9 cellular contexts compared by ENCODE assay signal in genomic region chr1:94820918-94821317, GRCh38. TPM values are rescaled to one million over a fixed set of nuclear protein-coding genes. Genes with fewer than 3 reads are reported as not detected.
A peak's percentile ranks its signal among the peaks of the same experiment; 100 is the strongest.
DNase-seq lines count a peak whose midpoint lies in the region; ATAC-seq, FAIRE-seq and TF ChIP-seq lines count a peak whose summit lies in the region.
"Had no signal": no experiment of that assay in that cellular context is flagged by ENCODE, and none has a peak within 500 bp of the region (broad histone marks: within the 10 kb centered on the region; RNA-seq: fewer than 3 reads in every experiment).

No MANE protein-coding gene starts in this region.

- POLR2A ChIA-PET in Caco-2 (lab: Charles Lee) = no interaction called here

- no peak overlapping the region for H2AK5ac ChIP-seq in trophoblast cell (ENCODE audit: low read length)

- H3K14ac ChIP-seq in trophoblast cell (ENCODE audit: low read length) = no peak overlapping the region

- H3K18ac ChIP-seq in trophoblast cell (ENCODE audit: low read length) = no peak overlapping the region

- no peak overlapping the region for H4K12ac ChIP-seq in trophoblast cell (ENCODE audit: low read depth, low read length)

- no peaks in the 10 kb centered on the region for H3K27me3 ChIP-seq in Caco-2 (replicated peaks; ENCODE audit: control insufficient read depth, insufficient read depth, low read length)
- no peaks in the 10 kb centered on the region for H3K27me3 ChIP-seq in Peyer's patch
- H3K27me3 ChIP-seq in trophoblast cell (ENCODE audit: insufficient read depth, low read length) = no peaks in the 10 kb centered on the region

- H2BK12ac ChIP-seq in trophoblast cell (ENCODE audit: low read length) = no peak overlapping the region

- H3K4me1 ChIP-seq in Caco-2 = peaks cover 13% of the 10 kb centered on the region
- peaks cover 0 to 12% (median 4%) of the 10 kb centered on the region in 4 donors for H3K4me1 ChIP-seq in Peyer's patch
- peaks cover 0 to 4% of the 10 kb centered on the region in 2 experiments for H3K4me1 ChIP-seq in trophoblast cell (ENCODE audit: control insufficient read depth in 1 of 2, insufficient read depth in 2 of 2, low read length in 2 of 2)

- peak overlapping the region; percentile 85 for H3K27ac Mint-ChIP-seq in Caco-2 (ENCODE audit: unreplicated experiment)
- H3K27ac Mint-ChIP-seq in glutamatergic neuron (ENCODE audit: unreplicated experiment) = peak overlapping the region; percentile 97

- H3K4me1 Mint-ChIP-seq in Caco-2 (ENCODE audit: low read depth, unreplicated experiment) (peaks cover 5% of the 10 kb centered on the region), glutamatergic neuron (ENCODE audit: low read depth, unreplicated experiment) (peaks cover 35% of the 10 kb centered on the region)

- H3K79me2 ChIP-seq in trophoblast cell (ENCODE audit: control insufficient read depth, insufficient read depth, low read length, poor library complexity) = peaks cover 3% of the 10 kb centered on the region

- intact Hi-C loops in Caco-2 (cut with micrococcal nuclease; ENCODE audit: unreplicated experiment) = no loop called here

- no CpG with 5 or more reads among the region's 7 CpGs for WGBS in trophoblast cell (ENCODE audit: extremely low coverage, insufficient coverage, insufficient read length)

- H3K9ac ChIP-seq in trophoblast cell (ENCODE audit: low read length) = no peak overlapping the region

- H3K23ac ChIP-seq in trophoblast cell (ENCODE audit: low read length) = no peak overlapping the region

- no peak overlapping the region for H3K4ac ChIP-seq in trophoblast cell (ENCODE audit: low read depth, low read length)

- H3K36me3 ChIP-seq in Caco-2 (ENCODE audit: control insufficient read depth, insufficient read depth, low read length) (no peaks in the 10 kb centered on the region), Peyer's patch (no peaks in the 10 kb centered on the region), trophoblast cell (ENCODE audit: control insufficient read depth in 1 of 2, insufficient read depth in 2 of 2, low read length in 2 of 2) (no peaks in the 10 kb centered on the region)

- H3K36me3 Mint-ChIP-seq in Caco-2 (ENCODE audit: insufficient read depth, unreplicated experiment) = no peaks in the 10 kb centered on the region
- peaks cover 3% of the 10 kb centered on the region for H3K36me3 Mint-ChIP-seq in glutamatergic neuron (ENCODE audit: unreplicated experiment)

- peaks cover 5% of the 10 kb centered on the region for H3K79me1 ChIP-seq in trophoblast cell (ENCODE audit: low read length)

- H3K9me3 Mint-ChIP-seq in Caco-2 (ENCODE audit: unreplicated experiment) = no peaks in the 10 kb centered on the region
- H3K9me3 Mint-ChIP-seq in glutamatergic neuron (ENCODE audit: unreplicated experiment) = peaks cover 28% of the 10 kb centered on the region
- H3K9me3 Mint-ChIP-seq: central memory CD8-positive, alpha-beta T cell had no signal

- H3K27ac ChIP-seq in Peyer's patch (peak overlapping the region in 3 of 4 donors; percentile 76 to 96 (median 88)), trophoblast cell (ENCODE audit: low read depth, low read length) (no peak overlapping the region)

- BruUV-seq in Caco-2 (replicated peaks; lab: Mats Ljungman, UMichigan) = TSS peak; percentile 57

- H2BK5ac ChIP-seq in trophoblast cell (ENCODE audit: low read depth, low read length, poor library complexity) = no peak overlapping the region

- ATAC-seq in GM19035 (IDR thresholded peaks at IDR 0.05; ENCODE audit: unreplicated experiment) = no peak

- no peak overlapping the region for H2BK120ac ChIP-seq in trophoblast cell (ENCODE audit: insufficient read depth, low read length, poor library complexity)

- H3K27me3 Mint-ChIP-seq in Caco-2 (ENCODE audit: insufficient read depth, unreplicated experiment) = no peaks in the 10 kb centered on the region
- peaks cover 21% of the 10 kb centered on the region for H3K27me3 Mint-ChIP-seq in glutamatergic neuron (ENCODE audit: unreplicated experiment)

- H3K9me3 ChIP-seq in Caco-2 = no peaks in the 10 kb centered on the region; the same call in 1 of the 2 replicates
- no peaks in the 10 kb centered on the region for H3K9me3 ChIP-seq in Peyer's patch
- H3K9me3 ChIP-seq in trophoblast cell (ENCODE audit: insufficient read depth, low read depth, low read length) = no peaks in the 10 kb centered on the region

- peak overlapping the region; percentile 88 for H3K4me2 ChIP-seq in trophoblast cell (ENCODE audit: low read length)

- H3K4me3 Mint-ChIP-seq in Caco-2 (ENCODE audit: unreplicated experiment) (peak overlapping the region; percentile 78), glutamatergic neuron (ENCODE audit: unreplicated experiment) (peak overlapping the region; percentile 95)
- H3K4me3 Mint-ChIP-seq: central memory CD8-positive, alpha-beta T cell had no signal

- no peak for TF ChIP-seq POLR2A in Peyer's patch (IDR thresholded peaks at IDR 0.05)

- no peak overlapping the region for H4K8ac ChIP-seq in trophoblast cell (ENCODE audit: low read depth, low read length)

- no peak for TF ChIP-seq CTCF in Caco-2 (IDR thresholded peaks at IDR 0.05; ENCODE audit: insufficient read depth in 1 of 2, low read depth in 1 of 2, low read length in 1 of 2, severe bottlenecking in 1 of 2, unreplicated experiment in 1 of 2)
- no peak for TF ChIP-seq CTCF in Peyer's patch (IDR thresholded peaks at IDR 0.05)
- TF ChIP-seq CTCF in glutamatergic neuron (IDR thresholded peaks at IDR 0.05; ENCODE audit: partially characterized antibody, unreplicated experiment) = no peak

- no peak for FAIRE-seq in GM19239 (lab: Jason Lieb, UNC)

- DNase-seq in Caco-2 (peak in 1 of 2 experiments; percentile 2), Peyer's patch (no peak), glutamatergic neuron (no peak), trophoblast cell (no peak), GM19239 (ENCODE audit: insufficient read length, low spot score) (no peak), AG20443 (ENCODE audit: low spot score) (no peak)
- no peak for DNase-seq in activated effector memory CD4-positive, alpha-beta T cell treated with anti-CD3 and anti-CD28 coated beads, Interleukin-2, amount 50 U/mL, for 16 hours

- peak overlapping the region; percentile 81 for H3K4me3 ChIP-seq in Caco-2 (ENCODE audit: low read depth, low read length)
- H3K4me3 ChIP-seq in Peyer's patch = peak overlapping the region in 3 of 4 donors; percentile 49 to 92 (median 71)
- no peak overlapping the region for H3K4me3 ChIP-seq in trophoblast cell (ENCODE audit: low read depth, low read length)

- H4K91ac ChIP-seq in trophoblast cell (ENCODE audit: low read depth, low read length) = no peak overlapping the region

- CTCF ChIA-PET in Caco-2 (lab: Charles Lee) = interaction anchor here (1.8 to 1.9 kb wide), 2 partner anchors 221 to 222 kb away, joined by 7 to 8 read pairs; no protein-coding TSS in a partner anchor

- H2AFZ ChIP-seq in trophoblast cell (ENCODE audit: insufficient read depth, low read length, poor library complexity) = no peak overlapping the region

RNA-seq across cellular contexts. Expression of gene SLC44A3, which starts 0.8 kb away (rescaled TPM):
- 16.9 and 23.7 TPM in 2 replicates for total RNA-seq in Caco-2 (2022)
- total RNA-seq in Peyer's patch = 10 to 100 TPM; 26.4 to 49.0 (median 40.0) TPM
- total RNA-seq in glutamatergic neuron (ENCODE audit: unreplicated experiment) = 129 TPM
- 3.6 and 5.9 TPM in 2 replicates for polyA plus RNA-seq in trophoblast cell (2013)
